ENCODE assay signal across 9 cellular contexts in genomic region chr12:10392394-10392930, GRCh38. TPM values are rescaled to one million over a fixed set of nuclear protein-coding genes. Genes with fewer than 3 reads are reported as not detected.
DNase-seq lines count a peak whose midpoint lies in the region; ATAC-seq, FAIRE-seq and TF ChIP-seq lines count a peak whose summit lies in the region.
"Had no signal": no experiment of that assay in that cellular context is flagged by ENCODE, and none has a peak within 500 bp of the region (broad histone marks: within the 10 kb centered on the region; RNA-seq: fewer than 3 reads in every experiment).

No MANE protein-coding gene starts in this region.

- peaks cover 20 to 44% (median 36%) of the 10 kb centered on the region in 3 donors for H3K4me1 Mint-ChIP-seq in T-cell
- peaks cover 10% of the 10 kb centered on the region for H3K4me1 Mint-ChIP-seq in activated CD4-positive, alpha-beta T cell treated with anti-CD3 and anti-CD28 coated beads, Interleukin-2, amount 10 ng/mL, durations not matched to agents 7 days and 5 days

- no peaks in the 10 kb centered on the region for H3K27me3 ChIP-seq in tibial artery
- H3K27me3 ChIP-seq: suprapubic skin had no signal

- DNase-seq in Daoy (ENCODE audit: low read depth) (peak; percentile 75), HTR-8/SVneo (ENCODE audit: insufficient read length, low spot score) (peak; percentile 45), T-cell (peak in 5 of 34 experiments; percentile 21 to 45 (median 28)), left ventricle myocardium superior (peak; percentile 49), tibial artery (peak; percentile 71 to 76), cortex of kidney (lab: John Stamatoyannopoulos, UW) (no peak)
- no peak for DNase-seq in activated CD4-positive, alpha-beta T cell treated with anti-CD3 and anti-CD28 coated beads, Interleukin-2, amount 10 ng/mL, durations not matched to agents 7 days and 5 days

- ATAC-seq in GM21423 (IDR thresholded peaks at IDR 0.05; ENCODE audit: unreplicated experiment): peak; percentile 80
- ATAC-seq in T-cell (replicated peaks in 1 of 4): peak in 2 of 4 experiments; percentile 40 to 60
- ATAC-seq in left ventricle myocardium superior: peak; percentile 95

- no peak for TF ChIP-seq CTCF in tibial artery (IDR thresholded peaks at IDR 0.05)

- H3K4me3 ChIP-seq in tibial artery: no peak overlapping the region
- H3K4me3 ChIP-seq: suprapubic skin had no signal

- no peaks in the 10 kb centered on the region for H3K9me3 Mint-ChIP-seq in T-cell
- H3K9me3 Mint-ChIP-seq in activated CD4-positive, alpha-beta T cell treated with anti-CD3 and anti-CD28 coated beads, Interleukin-2, amount 10 ng/mL, durations not matched to agents 7 days and 5 days: no peaks in the 10 kb centered on the region

- no peaks in the 10 kb centered on the region for H3K36me3 ChIP-seq in tibial artery
- H3K36me3 ChIP-seq: suprapubic skin had no signal

- peak; percentile 4 for FAIRE-seq in HTR-8/SVneo (lab: Jason Lieb, UNC)

- peak overlapping the region; percentile 77 to 83 for H3K27ac Mint-ChIP-seq in T-cell
- no peak overlapping the region for H3K27ac Mint-ChIP-seq in activated CD4-positive, alpha-beta T cell treated with anti-CD3 and anti-CD28 coated beads, Interleukin-2, amount 10 ng/mL, durations not matched to agents 7 days and 5 days

- H3K27ac ChIP-seq in tibial artery: no peak overlapping the region
- H3K27ac ChIP-seq: suprapubic skin had no signal

- CTCF ChIA-PET in T-cell (lab: Charles Lee): interaction anchor here in 1 of 2 donors (0.9 to 1.4 kb wide), 3 partner anchors 10 to 84 kb away, joined by 3 read pairs; partner anchors contain the start of gene KLRC4
- CTCF ChIA-PET in activated CD4-positive, alpha-beta T cell treated with anti-CD3 and anti-CD28 coated beads, Interleukin-2, amount 10 ng/mL, durations not matched to agents 7 days and 5 days (lab: Charles Lee): interaction anchor here (0.5 kb wide), 1 partner anchor 360 kb away, joined by 4 read pairs; no protein-coding TSS in a partner anchor

- peak overlapping the region in 2 of 3 donors; percentile 27 to 51 for H3K4me3 Mint-ChIP-seq in T-cell
- H3K4me3 Mint-ChIP-seq in activated CD4-positive, alpha-beta T cell treated with anti-CD3 and anti-CD28 coated beads, Interleukin-2, amount 10 ng/mL, durations not matched to agents 7 days and 5 days: no peak overlapping the region

- H3K27me3 Mint-ChIP-seq in T-cell: peaks cover 8 to 11% of the 10 kb centered on the region in 2 donors
- peaks cover 14% of the 10 kb centered on the region for H3K27me3 Mint-ChIP-seq in activated CD4-positive, alpha-beta T cell treated with anti-CD3 and anti-CD28 coated beads, Interleukin-2, amount 10 ng/mL, durations not matched to agents 7 days and 5 days

- H3K36me3 Mint-ChIP-seq in T-cell: peaks cover 3% of the 10 kb centered on the region
- H3K36me3 Mint-ChIP-seq in activated CD4-positive, alpha-beta T cell treated with anti-CD3 and anti-CD28 coated beads, Interleukin-2, amount 10 ng/mL, durations not matched to agents 7 days and 5 days (ENCODE audit: low read depth): no peaks in the 10 kb centered on the region

- peaks cover 0 to 8% (median 0%) of the 10 kb centered on the region in 4 donors for H3K4me1 ChIP-seq in tibial artery

- POLR2A ChIA-PET in T-cell (lab: Charles Lee): interaction anchor here (0.6 to 1.5 kb wide), 2 partner anchors 178 to 180 kb away, joined by 3 to 5 read pairs; partner anchors contain the start of gene GABARAPL1 (in 1 of the 2)
- POLR2A ChIA-PET in activated CD4-positive, alpha-beta T cell treated with anti-CD3 and anti-CD28 coated beads, Interleukin-2, amount 10 ng/mL, durations not matched to agents 7 days and 5 days (lab: Charles Lee): interaction anchor here (0.6 kb wide), 1 partner anchor 256 kb away, joined by 3 read pairs; no protein-coding TSS in a partner anchor

- H3K9me3 ChIP-seq in tibial artery: no peaks in the 10 kb centered on the region
- H3K9me3 ChIP-seq: suprapubic skin had no signal

- intact Hi-C loops in left ventricle myocardium superior (cut with micrococcal nuclease): no loop called here
- intact Hi-C loops in tibial artery (cut with DNase I; ENCODE audit: low total_unique reads): no loop called here

RNA-seq across cellular contexts. Expression of gene KLRK1, which starts 2.6 kb away (rescaled TPM):
- total RNA-seq in Daoy (2014; rRNA removed; shearing (Covaris generic)): not detected in 2 replicates
- total RNA-seq in T-cell: 100 to 1,000 TPM in 4 of 5 donors, 10 to 100 TPM in 1; 74.5 to 162 (median 141) TPM
- total RNA-seq in left ventricle myocardium superior: not detected
- total RNA-seq in activated CD4-positive, alpha-beta T cell treated with anti-CD3 and anti-CD28 coated beads, Interleukin-2, amount 10 ng/mL, durations not matched to agents 7 days and 5 days: under 1 TPM; 0.12 TPM

RNA-seq across cellular contexts. Expression of gene KLRC4, which starts 17.1 kb away (rescaled TPM):
- total RNA-seq in Daoy (2014; rRNA removed; shearing (Covaris generic)): not detected in 2 replicates
- total RNA-seq in T-cell (10 to 100 TPM in 3 of 5 donors, 1 to 10 TPM in 2; 7.1 to 27.1 (median 17.3) TPM), left ventricle myocardium superior (not detected)
- not detected for total RNA-seq in activated CD4-positive, alpha-beta T cell treated with anti-CD3 and anti-CD28 coated beads, Interleukin-2, amount 10 ng/mL, durations not matched to agents 7 days and 5 days
- total RNA-seq: suprapubic skin had no signal

RNA-seq across cellular contexts. Expression of gene KLRC3, which starts 27.9 kb away (rescaled TPM):
- not detected in 2 replicates for total RNA-seq in Daoy (2014; rRNA removed; shearing (Covaris generic))
- 1 to 10 TPM; 1.3 to 9.9 (median 1.6) TPM for total RNA-seq in T-cell
- total RNA-seq in left ventricle myocardium superior: not detected
- not detected for total RNA-seq in activated CD4-positive, alpha-beta T cell treated with anti-CD3 and anti-CD28 coated beads, Interleukin-2, amount 10 ng/mL, durations not matched to agents 7 days and 5 days
- total RNA-seq: suprapubic skin had no signal

RNA-seq across cellular contexts. Expression of gene KLRC2, which starts 43.3 kb away (rescaled TPM):
- 0.89 and 0.97 TPM in 2 replicates for total RNA-seq in Daoy (2014; rRNA removed; shearing (Covaris generic))
- total RNA-seq in T-cell: 1 to 10 TPM in 4 of 5 donors, under 1 TPM in 1; 0.99 to 3.8 (median 1.9) TPM
- not detected for total RNA-seq in left ventricle myocardium superior
- not detected for total RNA-seq in activated CD4-positive, alpha-beta T cell treated with anti-CD3 and anti-CD28 coated beads, Interleukin-2, amount 10 ng/mL, durations not matched to agents 7 days and 5 days

Comparison
In these comparisons a context has a peak if more than half of its experiments do, and no peak if none do; other contexts are left out.
1. DNase-seq: peak in Daoy (single experiment), HTR-8/SVneo (single experiment), left ventricle myocardium superior (single experiment) and tibial artery (2 of 2); none in activated CD4-positive, alpha-beta T cell treated with anti-CD3 and anti-CD28 coated beads, Interleukin-2, amount 10 ng/mL, durations not matched to agents 7 days and 5 days (single experiment) and cortex of kidney (single experiment).
2. RNA of gene KLRK1, which starts 2.6 kb away (total RNA-seq): 74.5 to 162 TPM in T-cell; not detected in left ventricle myocardium superior (single experiment), 0.12 TPM in activated CD4-positive, alpha-beta T cell treated with anti-CD3 and anti-CD28 coated beads, Interleukin-2, amount 10 ng/mL, durations not matched to agents 7 days and 5 days and not detected in Daoy; every median in the first group is over 10 times any median in the second.